ENCODE assay signal across 8 cellular contexts in genomic region chr10:102418612-102419560, GRCh38. TPM values are rescaled to one million over a fixed set of nuclear protein-coding genes. Genes with fewer than 3 reads are reported as not detected.
DNase-seq lines count a peak whose midpoint lies in the region; ATAC-seq and TF ChIP-seq lines count a peak whose summit lies in the region.

Gene PSD, minus strand, starts transcription at chr10:102418785. Its CDS starts 1,747 bp downstream, at chr10:102417038.

- H3K27ac ChIP-seq in IMR-90 (ENCODE audit: insufficient read depth, low read length) (no peak within 1 kb of the TSS), sigmoid colon (peak within 1 kb of the TSS in 3 of 4 donors; percentile 86 to 96 (median 91))

- no peak within 1 kb of the TSS for H3K9ac ChIP-seq in IMR-90 (ENCODE audit: low read depth, low read length)

- H4K91ac ChIP-seq in IMR-90 (ENCODE audit: insufficient read depth, low read depth, low read length) = no peak within 1 kb of the TSS

- H2AFZ ChIP-seq in IMR-90 (replicated peaks; ENCODE audit: low read length, poor library complexity) = peak within 1 kb of the TSS; percentile 99

- in situ Hi-C loops in IMR-90 (cut with MboI; ENCODE audit: low sequenced_read_pairs) = no loop called here

- no peak for TF ChIP-seq RAD21 in IMR-90 (IDR thresholded peaks at IDR 0.05; ENCODE audit: low read length)

- no peak within 1 kb of the TSS for H4K8ac ChIP-seq in IMR-90 (ENCODE audit: low read depth in 2 of 2, low read length in 2 of 2)

- H3K9me1 ChIP-seq in IMR-90 (ENCODE audit: insufficient read depth, low read length) = peaks cover 9% of the 10 kb centered on the region; the same call in 1 of the 2 replicates

- POLR2A ChIA-PET in BJ (lab: Charles Lee) (interaction anchor here (3.1 kb wide), 1 partner anchor 14 kb away, joined by 7 read pairs; the partner anchor contains the start of gene CUEDC2), IMR-90 (lab: Charles Lee; ENCODE audit: unreplicated experiment) (interaction anchor here (0.5 kb wide), 1 partner anchor 38 kb away, joined by 7 read pairs; no protein-coding TSS in a partner anchor)

- no peak within 1 kb of the TSS for H4K5ac ChIP-seq in IMR-90 (ENCODE audit: low read depth, low read length)

- no peak within 1 kb of the TSS for H2AK5ac ChIP-seq in IMR-90 (ENCODE audit: low read depth, low read length)

- peaks cover 4% of the 10 kb centered on the region for H3K36me3 ChIP-seq in BJ (ENCODE audit: control insufficient read depth, insufficient read depth, low read length)
- H3K36me3 ChIP-seq in IMR-90 (ENCODE audit: control insufficient read depth, insufficient read depth, low read length) = peaks cover 6% of the 10 kb centered on the region; the same call in 1 of the 2 replicates
- peaks cover 2 to 12% (median 8%) of the 10 kb centered on the region in 4 donors for H3K36me3 ChIP-seq in sigmoid colon

- H3K4me3 ChIP-seq in BJ (ENCODE audit: low read depth, low read length) (peak within 1 kb of the TSS; percentile 1; the same call in 1 of the 2 replicates), IMR-90 (ENCODE audit: insufficient read depth, low read depth, low read length) (peak within 1 kb of the TSS; percentile 38), fibroblast of the aortic adventitia (ENCODE audit: low read depth, low read length) (peak within 1 kb of the TSS; percentile 94), sigmoid colon (peak within 1 kb of the TSS in 3 of 4 donors; percentile 61 to 89 (median 73))

- no peaks in the 10 kb centered on the region for H3K9me3 ChIP-seq in IMR-90 (ENCODE audit: control insufficient read depth, insufficient read depth, low read length)
- no peaks in the 10 kb centered on the region for H3K9me3 ChIP-seq in sigmoid colon

- H3K27me3 ChIP-seq in BJ (ENCODE audit: control insufficient read depth, insufficient read depth, low read length) = peaks cover 11% of the 10 kb centered on the region
- H3K27me3 ChIP-seq in IMR-90 (ENCODE audit: control insufficient read depth, insufficient read depth, low read length) = peaks cover 34% of the 10 kb centered on the region
- H3K27me3 ChIP-seq in sigmoid colon = peaks cover 7 to 38% (median 11%) of the 10 kb centered on the region in 3 donors

- no peak within 1 kb of the TSS for H3K4ac ChIP-seq in IMR-90 (ENCODE audit: low read depth, low read length)

- H3K18ac ChIP-seq in IMR-90 (ENCODE audit: low read depth, low read length) = no peak within 1 kb of the TSS

- 0% methylated on average over 13 of the region's 54 CpGs; no CpG with 5 or more reads in 1 of the 2 experiments for WGBS in IMR-90 (ENCODE audit: extremely low coverage in 2 of 2, insufficient read length in 1 of 2), 2 experiments
- 7% methylated on average over 54 of the region's 54 CpGs for WGBS in sigmoid colon, 2 donors

- no TSS peak for BruUV-seq in IMR-90 (replicated peaks; lab: Mats Ljungman, UMichigan)

- H3K56ac ChIP-seq in IMR-90 (ENCODE audit: extremely low read depth, insufficient read depth, low read length) = no peak within 1 kb of the TSS

- peak within 1 kb of the TSS; percentile 87 for H2AK9ac ChIP-seq in IMR-90 (replicated peaks; ENCODE audit: low read depth, low read length, poor library complexity)

- H2BK120ac ChIP-seq in IMR-90 (ENCODE audit: low read depth, low read length) = no peak within 1 kb of the TSS

- no peak within 1 kb of the TSS for H2BK5ac ChIP-seq in IMR-90 (ENCODE audit: low read depth, low read length, poor library complexity, severe bottlenecking)

- intact Hi-C loops in IMR-90 (cut with micrococcal nuclease) = no loop called here
- intact Hi-C loops in sigmoid colon (cut with DNase I) = no loop called here

- H2BK20ac ChIP-seq in IMR-90 (ENCODE audit: low read depth, low read length) = no peak within 1 kb of the TSS

- H3K4me2 ChIP-seq in IMR-90 (ENCODE audit: low read depth, low read length) = peak within 1 kb of the TSS; percentile 60

- no peak for ATAC-seq in IMR-90 (ENCODE audit: low read depth)
- ATAC-seq in HG02884 (IDR thresholded peaks at IDR 0.05; ENCODE audit: unreplicated experiment) = no peak

- no peak for TF ChIP-seq POLR2A in IMR-90 (IDR thresholded peaks at IDR 0.05; ENCODE audit: low read depth, low read length)
- no peak for TF ChIP-seq POLR2A in sigmoid colon (IDR thresholded peaks at IDR 0.05)

- TF ChIP-seq CTCF in BJ (IDR thresholded peaks at IDR 0.05; ENCODE audit: insufficient read depth, low read depth, low read length) = no peak
- TF ChIP-seq CTCF in IMR-90 (conservative IDR thresholded peaks at IDR 0.05; ENCODE audit: low read depth, low read length) = no peak
- no peak for TF ChIP-seq CTCF in fibroblast of the aortic adventitia (IDR thresholded peaks at IDR 0.05; ENCODE audit: insufficient read depth, low read length)
- TF ChIP-seq CTCF in sigmoid colon (IDR thresholded peaks at IDR 0.05) = no peak

- H3K23ac ChIP-seq in IMR-90 (ENCODE audit: low read depth, low read length) = peak within 1 kb of the TSS; percentile 38; the same call in 1 of the 2 replicates

- dilution Hi-C loops in IMR-90 (cut with HindIII; ENCODE audit: low sequenced_read_pairs, unreplicated experiment) = no loop called here

- no peak for DNase-seq in BJ (ENCODE audit: low read depth)
- no peak for DNase-seq in IMR-90
- peak; percentile 83 for DNase-seq in SK-N-DZ (ENCODE audit: low spot score)
- no peak for DNase-seq in fibroblast of the aortic adventitia (ENCODE audit: low read depth)
- no peak for DNase-seq in sigmoid colon
- no peak for DNase-seq in glomerular visceral epithelial cell (ENCODE audit: extremely low spot score)
- DNase-seq in HCEC 1CT = no peak

- H3K14ac ChIP-seq in IMR-90 (replicated peaks; ENCODE audit: low read depth, low read length) = no peak within 1 kb of the TSS

- H3K4me1 ChIP-seq in IMR-90 (ENCODE audit: control insufficient read depth, insufficient read depth, low read length) (peaks cover 9% of the 10 kb centered on the region), sigmoid colon (peaks cover 0 to 42% (median 36%) of the 10 kb centered on the region in 4 donors)

- H3K79me1 ChIP-seq in IMR-90 (ENCODE audit: low read depth in 1 of 2, low read length in 2 of 2) = peaks cover 0 to 17% of the 10 kb centered on the region in 2 experiments; a peak in 2 of 4 replicates

- no peak within 1 kb of the TSS for H2BK15ac ChIP-seq in IMR-90 (ENCODE audit: low read depth, low read length)

- no peaks in the 10 kb centered on the region for H4K20me1 ChIP-seq in IMR-90 (ENCODE audit: insufficient read depth, low read length)

- no peak for TF ChIP-seq EP300 in sigmoid colon (IDR thresholded peaks at IDR 0.05)

- CTCF ChIA-PET in BJ (lab: Yijun Ruan, JAX) (interaction anchor here (3.5 to 6.4 kb wide), 5 partner anchors 8 to 188 kb away, joined by 17 to 60 read pairs (median 21); no protein-coding TSS in a partner anchor), IMR-90 (lab: Yijun Ruan, JAX) (no interaction called here)

TF ChIP-seq in IMR-90, 13 proteins besides CTCF, POLR2A, EP300 and RAD21:
- no peak for TF ChIP-seq FOS (IDR thresholded peaks at IDR 0.05; ENCODE audit: low read depth, low read length)
- TF ChIP-seq RCOR1 (IDR thresholded peaks at IDR 0.05; ENCODE audit: insufficient replicate concordance, low read length) = no peak
- TF ChIP-seq SMC3 (IDR thresholded peaks at IDR 0.05; ENCODE audit: low read depth, low read length) = no peak

RNA-seq across cellular contexts. Expression of gene PSD, which starts in this region (rescaled TPM):
- 1.2 and 1.8 TPM in 2 replicates for polyA plus RNA-seq in BJ (2011; rRNA removed)
- 0.81 and 0.98 TPM in 2 replicates for polyA minus RNA-seq in BJ (2011; rRNA and poly(A)+ RNA removed)
- 1.4 and 2.0 TPM in 2 replicates for total RNA-seq in IMR-90 (2012; rRNA removed)
- 4.4 and 5.8 TPM in 2 replicates for polyA plus RNA-seq in IMR-90 (2012; rRNA removed)
- 2.1 and 6.4 TPM in 2 replicates for polyA plus RNA-seq in IMR-90 (2012; cell fraction: cytosol; rRNA removed)
- polyA plus RNA-seq in IMR-90 (2012; cell fraction: nucleus; rRNA removed; ENCODE audit: low replicate concordance) = 6.6 and 10.9 TPM in 2 replicates
- 19.2 and 20.4 TPM in 2 replicates for polyA plus RNA-seq in SK-N-DZ (2014; cell fraction: cytosol; rRNA removed)
- 90.7 and 104 TPM in 2 replicates for polyA plus RNA-seq in SK-N-DZ (2014; cell fraction: nucleus; rRNA removed)
- total RNA-seq in fibroblast of the aortic adventitia (ENCODE audit: low replicate concordance) = 0.18 and 1.3 TPM in 2 replicates
- total RNA-seq in sigmoid colon = 100 to 1,000 TPM; 343 to 449 (median 417) TPM
- 10 to 100 TPM in 1 of 3 donors, 1 to 10 TPM in 1, under 1 TPM in 1; 0.69 to 23.3 (median 6.0) TPM for polyA plus RNA-seq in sigmoid colon

Comparison
In these comparisons a context has a peak if more than half of its experiments do, and no peak if none do; other contexts are left out.
1. RNA of gene PSD (total RNA-seq): 343 to 449 TPM in sigmoid colon; 1.4 to 2.0 TPM in IMR-90 and 0.18 to 1.3 TPM in fibroblast of the aortic adventitia; every median in the first group is over 100 times any median in the second.
2. H3K4me3 ChIP-seq: peak in every context shown above with its lines; median percentile 94 in fibroblast of the aortic adventitia; 73 in sigmoid colon; 38 in IMR-90; 1 in BJ.